In genomic region chr5:103224118-103224893, GRCh38 we compare ENCODE assay signal across 8 cellular contexts. TPM values are rescaled to one million over a fixed set of nuclear protein-coding genes. Genes with fewer than 3 reads are reported as not detected.
DNase-seq lines count a peak whose midpoint lies in the region; ATAC-seq and TF ChIP-seq lines count a peak whose summit lies in the region.

No MANE protein-coding gene starts in this region.

- H3K27ac ChIP-seq in testis: no peak overlapping the region

- no peaks in the 10 kb centered on the region for H3K9me3 Mint-ChIP-seq in T-helper 2 cell treated with Interferon-gamma antibody and Interleukin-4, amounts not matched to agents 5 μg/mL and 100 μg/mL, for 36 hours
- no peaks in the 10 kb centered on the region for H3K9me3 Mint-ChIP-seq in memory B cell

- peaks cover 3% of the 10 kb centered on the region for H3K4me1 Mint-ChIP-seq in T-helper 2 cell treated with Interferon-gamma antibody and Interleukin-4, amounts not matched to agents 5 μg/mL and 100 μg/mL, for 36 hours (ENCODE audit: low read depth)
- H3K4me1 Mint-ChIP-seq in memory B cell: no peaks in the 10 kb centered on the region

- H3K9me3 ChIP-seq in testis: no peaks in the 10 kb centered on the region

- no peaks in the 10 kb centered on the region for H3K4me1 ChIP-seq in testis

- TF ChIP-seq CTCF in AG10803 (conservative IDR thresholded peaks at IDR 0.05; ENCODE audit: low read length): peak; percentile 81
- TF ChIP-seq CTCF in testis (IDR thresholded peaks at IDR 0.05): peak; percentile 25 to 55 (median 43)

- H3K27me3 ChIP-seq in testis: no peaks in the 10 kb centered on the region

- H3K27ac Mint-ChIP-seq in T-helper 2 cell treated with Interferon-gamma antibody and Interleukin-4, amounts not matched to agents 5 μg/mL and 100 μg/mL, for 36 hours: no peak overlapping the region
- H3K27ac Mint-ChIP-seq in memory B cell: no peak overlapping the region

- ATAC-seq in GM18498 (IDR thresholded peaks at IDR 0.05; ENCODE audit: unreplicated experiment) (peak; percentile 97), HG02840 (IDR thresholded peaks at IDR 0.05; ENCODE audit: low FRiP score, unreplicated experiment) (peak; percentile 75), memory B cell (ENCODE audit: low read depth) (peak; percentile 93)

- intact Hi-C loops in testis (cut with DNase I; ENCODE audit: low total_unique reads): no loop called here

- H3K36me3 Mint-ChIP-seq in T-helper 2 cell treated with Interferon-gamma antibody and Interleukin-4, amounts not matched to agents 5 μg/mL and 100 μg/mL, for 36 hours (ENCODE audit: low read depth): no peaks in the 10 kb centered on the region
- peaks cover 2% of the 10 kb centered on the region for H3K36me3 Mint-ChIP-seq in memory B cell

- no peaks in the 10 kb centered on the region for H3K36me3 ChIP-seq in testis (ENCODE audit: low read depth, missing control alignments)

- H3K4me3 ChIP-seq in AG10803 (ENCODE audit: low read length) (peak overlapping the region; percentile 23), testis (no peak overlapping the region)

- WGBS in testis, 2 donors: 39 to 81% methylated on average over 4 to 11 of the region's 11 CpGs

- peaks cover 30% of the 10 kb centered on the region for H3K27me3 Mint-ChIP-seq in T-helper 2 cell treated with Interferon-gamma antibody and Interleukin-4, amounts not matched to agents 5 μg/mL and 100 μg/mL, for 36 hours (ENCODE audit: low read depth)
- H3K27me3 Mint-ChIP-seq in memory B cell: peaks cover 3% of the 10 kb centered on the region

- peak; percentile 80 for DNase-seq in AG10803 (ENCODE audit: low read depth)
- DNase-seq in NCI-H1048 (lab: John Stamatoyannopoulos, UW): peak; percentile 34
- DNase-seq in T-helper 2 cell treated with Interferon-gamma antibody and Interleukin-4, amounts not matched to agents 5 μg/mL and 100 μg/mL, for 36 hours (ENCODE audit: low spot score): peak; percentile 31
- peak; percentile 87 for DNase-seq in dermis blood vessel endothelial cell
- DNase-seq in memory B cell (ENCODE audit: low spot score in 2 of 2): peak; percentile 13 to 38
- DNase-seq in testis: peak; percentile 49

- TF ChIP-seq POLR2A in testis (IDR thresholded peaks at IDR 0.05): no peak

- no peak overlapping the region for H3K4me3 Mint-ChIP-seq in T-helper 2 cell treated with Interferon-gamma antibody and Interleukin-4, amounts not matched to agents 5 μg/mL and 100 μg/mL, for 36 hours
- no peak overlapping the region for H3K4me3 Mint-ChIP-seq in memory B cell

RNA-seq across cellular contexts. Expression of gene MACIR, which starts 34.3 kb away (rescaled TPM):
- 9.4 and 11.9 TPM in 2 replicates for total RNA-seq in dermis blood vessel endothelial cell
- total RNA-seq in testis: 10 to 100 TPM; 18.4 to 21.6 TPM
- polyA plus RNA-seq in testis (ENCODE audit: insufficient read depth, low read depth, low replicate concordance): 12.8 TPM

Comparison
In these comparisons a context has a peak if more than half of its experiments do, and no peak if none do; other contexts are left out.
1. DNase-seq: peak in every context shown above with its lines; median percentile 87 in dermis blood vessel endothelial cell; 80 in AG10803; 49 in testis; 34 in NCI-H1048; 31 in T-helper 2 cell treated with Interferon-gamma antibody and Interleukin-4, amounts not matched to agents 5 μg/mL and 100 μg/mL, for 36 hours; 26 in memory B cell.